22 cellular contexts compared by ENCODE assay signal in the genomic region with DNA sequence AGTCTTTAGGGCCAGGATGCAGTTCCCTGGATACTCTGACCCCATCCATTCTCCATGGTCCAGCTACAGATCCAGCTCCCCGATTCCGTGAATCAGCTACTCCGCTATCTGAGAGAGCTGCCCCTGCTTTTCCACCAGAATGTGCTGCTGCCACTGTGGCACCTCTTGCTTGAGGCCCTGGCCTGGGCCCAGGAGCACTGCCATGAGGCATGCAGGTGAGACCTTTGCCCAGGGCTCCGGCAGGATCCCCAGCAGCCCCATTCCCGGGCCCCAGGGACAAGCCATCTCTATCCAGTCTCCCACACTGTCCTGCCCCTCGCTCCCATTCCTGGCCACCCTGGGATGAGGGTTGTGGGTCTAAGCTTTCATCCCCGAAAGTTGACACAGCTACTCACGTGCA.
"Had no signal": no experiment of that assay in that cellular context is flagged by ENCODE, and none has a peak within 500 bp of the region (broad histone marks: within the 10 kb centered on the region; RNA-seq: fewer than 3 reads in every experiment).

No MANE protein-coding gene starts in this region.

- H3K9me3 ChIP-seq: colonic mucosa, esophagus muscularis mucosa, gastrocnemius medialis, sigmoid colon, upper lobe of left lung had no signal

- H3K27me3 ChIP-seq: colonic mucosa, dorsolateral prefrontal cortex, esophagus muscularis mucosa, gastrocnemius medialis, sigmoid colon, upper lobe of left lung had no signal

- ATAC-seq: activated CD8-positive, alpha-beta T cell treated with anti-CD3 and anti-CD28 coated beads, Interleukin-2, amount 10 ng/mL, durations not matched to agents 7 days and 5 days; activated T-helper 17 cell treated with anti-CD3 and anti-CD28 coated beads, Interleukin-2, amount 50 U/mL, for 72 hours; gastrocnemius medialis; stimulated activated naive CD8-positive, alpha-beta T cell treated with anti-CD3 and anti-CD28 coated beads, Interleukin-15, Interleukin-2, amounts not matched to agents 100 U/mL and 50 U/mL, for 24 hours had no signal

- H3K27me3 Mint-ChIP-seq: activated CD4-positive, alpha-beta T cell treated with anti-CD3 and anti-CD28 coated beads, Interleukin-2, amount 10 ng/mL, durations not matched to agents 7 days and 5 days; activated naive CD8-positive, alpha-beta T cell treated with anti-CD3 and anti-CD28 coated beads for 36 hours; activated T-helper 17 cell treated with anti-CD3 and anti-CD28 coated beads, Interleukin-2, amount 50 U/mL, for 72 hours had no signal

- H3K27ac Mint-ChIP-seq: activated naive CD8-positive, alpha-beta T cell treated with anti-CD3 and anti-CD28 coated beads for 36 hours; T-helper 2 cell treated with Interferon-gamma antibody and Interleukin-4, amounts not matched to agents 5 μg/mL and 100 μg/mL, for 36 hours had no signal

- H3K4me2 ChIP-seq: smooth muscle cell had no signal

- DNase-seq: activated CD4-positive, alpha-beta T cell treated with anti-CD3 and anti-CD28 coated beads, Interleukin-2, amount 10 ng/mL, durations not matched to agents 7 days and 5 days; activated CD4-positive, CD25-positive, alpha-beta regulatory T cell treated with anti-CD3 and anti-CD28 coated beads, Interleukin-2, amount 50 U/mL, for 72 hours; activated CD8-positive, alpha-beta T cell treated with anti-CD3 and anti-CD28 coated beads, Interleukin-2, amount 10 ng/mL, durations not matched to agents 7 days and 5 days; activated naive CD8-positive, alpha-beta T cell treated with anti-CD3 and anti-CD28 coated beads for 36 hours; central memory CD4-positive, alpha-beta T cell; colonic mucosa; dorsolateral prefrontal cortex; gastrocnemius medialis; hypothalamus; mesenchymal stem cell; occipital lobe; sigmoid colon; stimulated activated CD4-positive, alpha-beta T cell treated with anti-CD3 and anti-CD28 coated beads, Interleukin-2, amount 100 ng/mL, for 48 hours; stimulated activated CD8-positive, alpha-beta memory T cell treated with anti-CD3 and anti-CD28 coated beads, Interleukin-4, amount 100 ng/mL, for 48 hours; stimulated activated naive CD8-positive, alpha-beta T cell treated with anti-CD3 and anti-CD28 coated beads, Interleukin-15, Interleukin-2, amounts not matched to agents 100 U/mL and 50 U/mL, for 24 hours; SW 1271; upper lobe of left lung; WERI-Rb-1 had no signal

- H3K4me3 ChIP-seq: colonic mucosa, dorsolateral prefrontal cortex, esophagus muscularis mucosa, gastrocnemius medialis, sigmoid colon, smooth muscle cell, upper lobe of left lung had no signal

- H3K27ac ChIP-seq: colonic mucosa, esophagus muscularis mucosa, sigmoid colon, upper lobe of left lung, WERI-Rb-1 had no signal

- H3K4me3 Mint-ChIP-seq: activated CD4-positive, alpha-beta T cell treated with anti-CD3 and anti-CD28 coated beads, Interleukin-2, amount 10 ng/mL, durations not matched to agents 7 days and 5 days; activated CD8-positive, alpha-beta T cell treated with anti-CD3 and anti-CD28 coated beads, Interleukin-2, amount 10 ng/mL, durations not matched to agents 7 days and 5 days; activated naive CD8-positive, alpha-beta T cell treated with anti-CD3 and anti-CD28 coated beads for 36 hours; activated T-helper 17 cell treated with anti-CD3 and anti-CD28 coated beads, Interleukin-2, amount 50 U/mL, for 72 hours; T-helper 2 cell treated with Interferon-gamma antibody and Interleukin-4, amounts not matched to agents 5 μg/mL and 100 μg/mL, for 36 hours had no signal

- H3K4me1 ChIP-seq: colonic mucosa, upper lobe of left lung had no signal

- H3K9me3 Mint-ChIP-seq: activated CD4-positive, alpha-beta T cell treated with anti-CD3 and anti-CD28 coated beads, Interleukin-2, amount 10 ng/mL, durations not matched to agents 7 days and 5 days; activated naive CD8-positive, alpha-beta T cell treated with anti-CD3 and anti-CD28 coated beads for 36 hours; activated T-helper 17 cell treated with anti-CD3 and anti-CD28 coated beads, Interleukin-2, amount 50 U/mL, for 72 hours; T-helper 2 cell treated with Interferon-gamma antibody and Interleukin-4, amounts not matched to agents 5 μg/mL and 100 μg/mL, for 36 hours had no signal

- H3K4me1 Mint-ChIP-seq: activated naive CD8-positive, alpha-beta T cell treated with anti-CD3 and anti-CD28 coated beads for 36 hours had no signal
